Comparison of ENCODE assay signal across 1 cellular context in the genomic region with DNA sequence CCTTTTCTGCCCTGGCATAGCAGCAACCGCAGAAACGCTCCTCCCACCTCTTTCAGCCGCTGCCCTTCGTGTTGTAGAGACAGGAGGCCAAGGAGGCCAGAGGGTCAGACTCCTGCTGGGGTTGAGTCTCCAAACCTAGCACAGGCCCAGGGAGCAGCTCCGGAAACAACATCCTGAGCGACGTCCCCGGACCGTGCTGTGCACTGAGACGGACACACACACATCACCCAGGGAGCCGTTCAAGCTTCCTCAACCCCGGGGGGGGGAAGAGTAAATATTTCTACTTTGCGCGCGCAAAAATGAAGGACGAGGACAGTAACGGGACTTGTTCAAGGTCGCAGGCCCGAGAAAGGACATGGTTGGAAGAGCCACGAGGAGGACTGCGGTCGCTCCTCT.
A peak's percentile ranks its signal among the peaks of the same experiment; 100 is the strongest.
TF ChIP-seq lines count a peak whose summit lies in the region.

No MANE protein-coding gene starts in this region.

TF ChIP-seq in HepG2, 621 proteins besides CTCF, POLR2A, EP300 and RAD21 (continued from another document):
- 0 out of 2 replicates have a peak, but pooled peaks have one; percentile 17 for TF ChIP-seq ZBTB7B (CRISPR knock-in tag; IDR thresholded peaks at IDR 0.05)
- TF ChIP-seq ZNF17 (CRISPR knock-in tag; IDR thresholded peaks at IDR 0.05), result no peak
- no peak for TF ChIP-seq PTBP1 (IDR thresholded peaks at IDR 0.05; ENCODE audit: low read depth, low read length, poor library complexity, severe bottlenecking)
- TF ChIP-seq ZNF768 (CRISPR knock-in tag; IDR thresholded peaks at IDR 0.05), result no peak
- no peak for TF ChIP-seq MIER3 (CRISPR knock-in tag; IDR thresholded peaks at IDR 0.05; ENCODE audit: borderline replicate concordance)
- no peak; the same call in 1 of the 2 replicates for TF ChIP-seq ZFP36L1 (CRISPR knock-in tag; IDR thresholded peaks at IDR 0.05)
- TF ChIP-seq, protein P1, sequence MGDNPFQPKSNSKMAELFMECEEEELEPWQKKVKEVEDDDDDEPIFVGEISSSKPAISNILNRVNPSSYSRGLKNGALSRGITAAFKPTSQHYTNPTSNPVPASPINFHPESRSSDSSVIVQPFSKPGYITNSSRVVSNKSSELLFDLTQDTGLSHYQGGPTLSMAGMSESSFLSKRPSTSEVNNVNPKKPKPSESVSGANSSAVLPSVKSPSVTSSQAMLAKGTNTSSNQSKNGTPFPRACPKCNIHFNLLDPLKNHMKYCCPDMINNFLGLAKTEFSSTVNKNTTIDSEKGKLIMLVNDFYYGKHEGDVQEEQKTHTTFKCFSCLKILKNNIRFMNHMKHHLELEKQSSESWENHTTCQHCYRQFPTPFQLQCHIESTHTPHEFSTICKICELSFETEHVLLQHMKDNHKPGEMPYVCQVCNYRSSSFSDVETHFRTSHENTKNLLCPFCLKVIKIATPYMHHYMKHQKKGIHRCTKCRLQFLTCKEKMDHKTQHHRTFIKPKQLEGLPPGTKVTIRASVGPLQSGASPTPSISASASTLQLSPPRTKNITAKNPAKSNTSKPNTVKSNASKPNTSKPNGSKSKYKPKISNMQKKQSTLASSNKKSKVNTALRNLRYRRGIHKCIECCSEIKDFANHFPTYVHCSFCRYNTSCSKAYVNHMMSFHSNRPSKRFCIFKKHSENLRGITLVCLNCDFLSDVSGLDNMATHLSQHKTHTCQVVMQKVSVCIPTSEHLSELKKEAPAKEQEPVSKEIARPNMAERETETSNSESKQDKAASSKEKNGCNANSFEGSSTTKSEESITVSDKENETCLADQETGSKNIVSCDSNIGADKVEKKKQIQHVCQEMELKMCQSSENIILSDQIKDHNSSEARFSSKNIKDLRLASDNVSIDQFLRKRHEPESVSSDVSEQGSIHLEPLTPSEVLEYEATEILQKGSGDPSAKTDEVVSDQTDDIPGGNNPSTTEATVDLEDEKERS (CRISPR knock-in tag; IDR thresholded peaks at IDR 0.05), result peak; percentile 7; the same call in 1 of the 2 replicates
TF ChIP-seq in HepG2: peak in this region for 27.
